Comparison of ENCODE assay signal across 12 cellular contexts in genomic region chr19:29528946-29529645, GRCh38. TPM values are rescaled to one million over a fixed set of nuclear protein-coding genes. Genes with fewer than 3 reads are reported as not detected.
DNase-seq lines count a peak whose midpoint lies in the region; ATAC-seq and TF ChIP-seq lines count a peak whose summit lies in the region.
"Had no signal": no experiment of that assay in that cellular context is flagged by ENCODE, and none has a peak within 500 bp of the region (broad histone marks: within the 10 kb centered on the region; RNA-seq: fewer than 3 reads in every experiment).

No MANE protein-coding gene starts in this region.

- peak overlapping the region in 6 of 7 donors; percentile 47 to 79 (median 60) for H3K4me3 Mint-ChIP-seq in CD8-positive, alpha-beta memory T cell
- peak overlapping the region; percentile 36 for H3K4me3 Mint-ChIP-seq in chondrocyte (ENCODE audit: unreplicated experiment)

- H3K27me3 ChIP-seq in CD8-positive, alpha-beta memory T cell (ENCODE audit: insufficient read depth, low read length, poor library complexity, severe bottlenecking), result peaks cover 24% of the 10 kb centered on the region
- H3K27me3 ChIP-seq in HAP-1 (ENCODE audit: low read depth), result peaks cover 33% of the 10 kb centered on the region
- H3K27me3 ChIP-seq in neuron (ENCODE audit: insufficient read depth, low read length), result peaks cover 90% of the 10 kb centered on the region

- H2AFZ ChIP-seq in neuron (ENCODE audit: low read depth, low read length), result peak overlapping the region; percentile 60

- CTCF ChIA-PET in CD8-positive, alpha-beta memory T cell (lab: Charles Lee), result interaction anchor here (0.6 to 1.0 kb wide), 2 partner anchors 163 to 792 kb away, joined by 3 read pairs; no protein-coding TSS in a partner anchor

- TF ChIP-seq CTCF in chondrocyte (IDR thresholded peaks at IDR 0.05), result no peak

- POLR2A ChIA-PET in CD8-positive, alpha-beta memory T cell (lab: Charles Lee), result no interaction called here

- no peaks in the 10 kb centered on the region for H3K9me3 ChIP-seq in CD8-positive, alpha-beta memory T cell (ENCODE audit: low read length)
- H3K9me3 ChIP-seq in HAP-1, result no peaks in the 10 kb centered on the region
- no peaks in the 10 kb centered on the region for H3K9me3 ChIP-seq in neuron (ENCODE audit: low read length)

- H3K27ac ChIP-seq in CD8-positive, alpha-beta memory T cell (ENCODE audit: low read depth, low read length), result no peak overlapping the region

- in situ Hi-C loops in HAP-1 (cut with MboI; ENCODE audit: low sequenced_read_pairs), result no loop called here

- peaks cover 20% of the 10 kb centered on the region for H3K4me1 ChIP-seq in CD8-positive, alpha-beta memory T cell (ENCODE audit: insufficient read depth, low read length)
- H3K4me1 ChIP-seq in HAP-1 (no peaks in the 10 kb centered on the region; the same call in 1 of the 2 replicates), neuron (ENCODE audit: insufficient read depth, low read length) (peaks cover 4% of the 10 kb centered on the region)

- no peaks in the 10 kb centered on the region for H3K9me3 Mint-ChIP-seq in CD8-positive, alpha-beta memory T cell
- H3K9me3 Mint-ChIP-seq in chondrocyte (ENCODE audit: low read depth), result no peaks in the 10 kb centered on the region

- H3K27ac Mint-ChIP-seq in CD8-positive, alpha-beta memory T cell, result peak overlapping the region in 2 of 8 donors; percentile 52 to 87
- no peak overlapping the region for H3K27ac Mint-ChIP-seq in chondrocyte (ENCODE audit: unreplicated experiment)

- H3K4me3 ChIP-seq in CD8-positive, alpha-beta memory T cell (ENCODE audit: low read length), result no peak overlapping the region
- H3K4me3 ChIP-seq in HAP-1 (peak overlapping the region; percentile 25), neuron (ENCODE audit: low read length) (peak overlapping the region; percentile 35)

- DNase-seq in CD8-positive, alpha-beta memory T cell, result peak in 1 of 5 donors; percentile 44
- DNase-seq in HAP-1 (ENCODE audit: low spot score in 2 of 2) (no peak), chondrocyte (ENCODE audit: low spot score) (peak; percentile 79), cortex of kidney (lab: John Stamatoyannopoulos, UW) (no peak)
- DNase-seq: T1000 had no signal

- peaks cover 17 to 41% (median 18%) of the 10 kb centered on the region in 3 donors for H3K4me1 Mint-ChIP-seq in CD8-positive, alpha-beta memory T cell
- peaks cover 28% of the 10 kb centered on the region for H3K4me1 Mint-ChIP-seq in chondrocyte (ENCODE audit: low read depth)

- ATAC-seq in GM21367 (IDR thresholded peaks at IDR 0.05; ENCODE audit: unreplicated experiment) (no peak), GM18517 (IDR thresholded peaks at IDR 0.05; ENCODE audit: unreplicated experiment) (no peak), HG03432 (IDR thresholded peaks at IDR 0.05; ENCODE audit: unreplicated experiment) (no peak)

- H3K36me3 ChIP-seq in CD8-positive, alpha-beta memory T cell (ENCODE audit: insufficient read depth, low read length), result no peaks in the 10 kb centered on the region
- H3K36me3 ChIP-seq in HAP-1 (replicated peaks), result no peaks in the 10 kb centered on the region
- no peaks in the 10 kb centered on the region for H3K36me3 ChIP-seq in neuron (ENCODE audit: insufficient read depth, low read length)

- peaks cover 44 to 65% of the 10 kb centered on the region in 2 donors for H3K27me3 Mint-ChIP-seq in CD8-positive, alpha-beta memory T cell
- peaks cover 66% of the 10 kb centered on the region for H3K27me3 Mint-ChIP-seq in chondrocyte (ENCODE audit: low read depth)

- H3K36me3 Mint-ChIP-seq in CD8-positive, alpha-beta memory T cell, result no peaks in the 10 kb centered on the region
- peaks cover 3% of the 10 kb centered on the region for H3K36me3 Mint-ChIP-seq in chondrocyte (ENCODE audit: low read depth)

RNA-seq across cellular contexts. Expression of gene VSTM2B, which starts 3.3 kb away (rescaled TPM):
- not detected for total RNA-seq in CD8-positive, alpha-beta memory T cell
- not detected for polyA plus RNA-seq in CD8-positive, alpha-beta memory T cell
- not detected in 3 replicates for total RNA-seq in chondrocyte
- total RNA-seq: fibroblast of lung, mononuclear cell had no signal
- polyA plus RNA-seq: adipose tissue, fibroblast of lung had no signal
